20 cellular contexts compared by ENCODE assay signal in the genomic region with DNA sequence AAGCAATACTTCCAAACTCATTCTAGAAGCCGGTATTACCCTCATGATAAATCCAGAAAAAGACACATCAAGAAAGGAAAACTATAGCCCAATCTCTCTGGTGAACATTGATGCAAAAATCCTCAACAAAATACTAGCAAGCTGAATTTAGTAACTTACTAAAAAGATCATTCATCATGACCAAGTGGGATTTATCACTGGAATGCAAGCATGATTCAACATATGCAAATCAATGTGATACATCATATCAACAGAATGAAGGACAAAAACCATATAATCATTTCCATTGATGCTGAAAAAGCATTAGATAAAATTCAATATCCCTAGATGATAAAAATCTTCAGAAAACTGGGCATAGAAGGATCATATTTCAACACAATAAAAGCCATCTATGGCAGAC.
DNase-seq lines count a peak whose midpoint lies in the region; ATAC-seq and TF ChIP-seq lines count a peak whose summit lies in the region.
"Had no signal": no experiment of that assay in that cellular context is flagged by ENCODE, and none has a peak within 500 bp of the region (broad histone marks: within the 10 kb centered on the region; RNA-seq: fewer than 3 reads in every experiment).

No MANE protein-coding gene starts in this region.

- H2BK15ac ChIP-seq in IMR-90 (ENCODE audit: low read depth, low read length), result no peak overlapping the region

- peak overlapping the region; percentile 39 for H3K27ac Mint-ChIP-seq in Calu3 (ENCODE audit: unreplicated experiment)
- no peak overlapping the region for H3K27ac Mint-ChIP-seq in T-cell
- H3K27ac Mint-ChIP-seq: B cell, CD14-positive monocyte had no signal

- no peaks in the 10 kb centered on the region for H3K36me3 ChIP-seq in IMR-90 (ENCODE audit: control insufficient read depth, insufficient read depth, low read length)
- H3K36me3 ChIP-seq in ascending aorta, result no peaks in the 10 kb centered on the region

- H2BK120ac ChIP-seq in IMR-90 (ENCODE audit: low read depth, low read length), result no peak overlapping the region

- H3K56ac ChIP-seq in IMR-90 (ENCODE audit: extremely low read depth, insufficient read depth, low read length), result no peak overlapping the region

- intact Hi-C loops in Calu3 (cut with micrococcal nuclease; ENCODE audit: unreplicated experiment) (no loop called here), IMR-90 (cut with micrococcal nuclease) (no loop called here), ascending aorta (cut with DNase I) (no loop called here)

- H3K9me1 ChIP-seq in IMR-90 (ENCODE audit: insufficient read depth, low read length), result peaks cover 2% of the 10 kb centered on the region; the same call in 1 of the 2 replicates

- no peak for TF ChIP-seq POLR2A in IMR-90 (IDR thresholded peaks at IDR 0.05; ENCODE audit: low read depth, low read length)

- POLR2A ChIA-PET in IMR-90 (lab: Charles Lee; ENCODE audit: unreplicated experiment) (interaction anchor here (0.6 kb wide), 1 partner anchor 402 kb away, joined by 3 read pairs; no protein-coding TSS in a partner anchor), T-cell (lab: Charles Lee) (interaction anchor here in 1 of 2 donors (0.5 kb wide), 1 partner anchor 121 kb away, joined by 3 read pairs; no protein-coding TSS in a partner anchor)

- no peaks in the 10 kb centered on the region for H3K79me1 ChIP-seq in IMR-90 (ENCODE audit: low read depth in 1 of 2, low read length in 2 of 2)

- CTCF ChIA-PET in Calu3 (lab: Charles Lee) (interaction anchor here (1.0 to 1.2 kb wide), 2 partner anchors 117 to 319 kb away, joined by 3 to 6 read pairs; no protein-coding TSS in a partner anchor), IMR-90 (lab: Yijun Ruan, JAX) (interaction anchor here (0.6 kb wide), 1 partner anchor 209 kb away, joined by 3 read pairs; no protein-coding TSS in a partner anchor), T-cell (lab: Charles Lee) (interaction anchor here in 1 of 2 donors (0.6 kb wide), 2 partner anchors 55 to 169 kb away, joined by 3 to 4 read pairs; no protein-coding TSS in a partner anchor)

- no peaks in the 10 kb centered on the region for H3K27me3 ChIP-seq in IMR-90 (ENCODE audit: control insufficient read depth, insufficient read depth, low read length)
- H3K27me3 ChIP-seq in ascending aorta, result no peaks in the 10 kb centered on the region

- H3K4me3 Mint-ChIP-seq in Calu3 (ENCODE audit: low read depth, unreplicated experiment), result no peak overlapping the region
- no peak overlapping the region for H3K4me3 Mint-ChIP-seq in T-cell
- H3K4me3 Mint-ChIP-seq: B cell, CD14-positive monocyte, IgD-negative memory B cell had no signal

- no peak overlapping the region for H3K23ac ChIP-seq in IMR-90 (ENCODE audit: low read depth, low read length)

- H4K91ac ChIP-seq in IMR-90 (ENCODE audit: insufficient read depth, low read depth, low read length), result no peak overlapping the region

- H4K20me1 ChIP-seq in IMR-90 (ENCODE audit: insufficient read depth, low read length), result no peaks in the 10 kb centered on the region

- H3K18ac ChIP-seq in IMR-90 (ENCODE audit: low read depth, low read length), result no peak overlapping the region

- H3K4me2 ChIP-seq in IMR-90 (ENCODE audit: low read depth, low read length), result no peak overlapping the region; the same call in 1 of the 2 replicates

- H3K9ac ChIP-seq in IMR-90 (ENCODE audit: low read depth, low read length), result no peak overlapping the region

- ATAC-seq in IMR-90 (ENCODE audit: low read depth), result no peak
- ATAC-seq in HG03108 (IDR thresholded peaks at IDR 0.05; ENCODE audit: unreplicated experiment), result no peak
- no peak for ATAC-seq in T-cell (replicated peaks in 1 of 4)

- H3K27ac ChIP-seq in IMR-90 (ENCODE audit: insufficient read depth, low read length) (no peak overlapping the region), ascending aorta (no peak overlapping the region)

- no peak overlapping the region for H3K4me3 ChIP-seq in IMR-90 (ENCODE audit: insufficient read depth, low read depth, low read length)
- H3K4me3 ChIP-seq in epithelial cell of esophagus (ENCODE audit: low read length), result no peak overlapping the region
- H3K4me3 ChIP-seq in ascending aorta, result no peak overlapping the region

- DNase-seq in Calu3 (no peak), IMR-90 (peak; percentile 66), epithelial cell of esophagus (ENCODE audit: low read depth) (peak; percentile 30), iris pigment epithelial cell (ENCODE audit: low read depth) (peak; percentile 61), T-cell (no peak), ascending aorta (ENCODE audit: low spot score in 2 of 2) (no peak)
- DNase-seq: DMS53, H7, NCI-H1417, NCI-H1694 treated with DMSO at 0.1 percent for 48 hours, NCI-H2081 treated with DMSO at 0.1 percent for 48 hours, NCI-H2171 treated with DMSO at 0.1 percent for 48 hours, NCI-H446, NCI-H526, OCI-M1, Right ventricle myocardium superior had no signal

- H3K27me3 Mint-ChIP-seq in Calu3 (ENCODE audit: unreplicated experiment) (no peaks in the 10 kb centered on the region), T-cell (no peaks in the 10 kb centered on the region)
- H3K27me3 Mint-ChIP-seq: B cell had no signal

- no peak overlapping the region for H3K14ac ChIP-seq in IMR-90 (replicated peaks; ENCODE audit: low read depth, low read length)

- no peak overlapping the region for H2BK5ac ChIP-seq in IMR-90 (ENCODE audit: low read depth, low read length, poor library complexity, severe bottlenecking)

- H4K5ac ChIP-seq in IMR-90 (ENCODE audit: low read depth, low read length), result no peak overlapping the region

- in situ Hi-C loops in IMR-90 (cut with MboI; ENCODE audit: low sequenced_read_pairs), result no loop called here

- H2AFZ ChIP-seq in IMR-90 (replicated peaks; ENCODE audit: low read length, poor library complexity), result no peak overlapping the region

- TF ChIP-seq CTCF in Calu3 (IDR thresholded peaks at IDR 0.05; ENCODE audit: unreplicated experiment), result no peak
- TF ChIP-seq CTCF in IMR-90 (conservative IDR thresholded peaks at IDR 0.05; ENCODE audit: low read depth, low read length), result no peak
- no peak for TF ChIP-seq CTCF in epithelial cell of esophagus (IDR thresholded peaks at IDR 0.05; ENCODE audit: insufficient read depth, low read depth, low read length, missing control alignments)
- no peak for TF ChIP-seq CTCF in ascending aorta (IDR thresholded peaks at IDR 0.05)

- H3K9me3 ChIP-seq in IMR-90 (ENCODE audit: control insufficient read depth, insufficient read depth, low read length) (peaks cover 3% of the 10 kb centered on the region; the same call in 1 of the 2 replicates), ascending aorta (no peaks in the 10 kb centered on the region)

- no peak overlapping the region; a peak in 1 of 4 replicates for H4K8ac ChIP-seq in IMR-90 (ENCODE audit: low read depth in 2 of 2, low read length in 2 of 2)

- BruUV-seq in Calu3 (replicated peaks; lab: Mats Ljungman, UMichigan), result no TSS peak
- no TSS peak for BruUV-seq in IMR-90 (replicated peaks; lab: Mats Ljungman, UMichigan)

- H2AK5ac ChIP-seq in IMR-90 (ENCODE audit: low read depth, low read length), result no peak overlapping the region

- H3K9me3 Mint-ChIP-seq in Calu3 (ENCODE audit: low read depth, unreplicated experiment) (peaks cover 4% of the 10 kb centered on the region), T-cell (peaks cover 4 to 37% (median 8%) of the 10 kb centered on the region in 3 donors)

- H2AK9ac ChIP-seq in IMR-90 (replicated peaks; ENCODE audit: low read depth, low read length, poor library complexity), result no peak overlapping the region

- H3K4me1 Mint-ChIP-seq in Calu3 (ENCODE audit: low read depth, unreplicated experiment), result peaks cover 55% of the 10 kb centered on the region
- no peaks in the 10 kb centered on the region for H3K4me1 Mint-ChIP-seq in T-cell
- H3K4me1 Mint-ChIP-seq: B cell, CD14-positive monocyte, IgD-negative memory B cell had no signal

- H3K4ac ChIP-seq in IMR-90 (ENCODE audit: low read depth, low read length), result no peak overlapping the region

- no peak overlapping the region for H2BK20ac ChIP-seq in IMR-90 (ENCODE audit: low read depth, low read length)

- TF ChIP-seq RAD21 in IMR-90 (IDR thresholded peaks at IDR 0.05; ENCODE audit: low read length), result no peak

- H3K36me3 Mint-ChIP-seq in Calu3 (ENCODE audit: insufficient read depth, unreplicated experiment) (no peaks in the 10 kb centered on the region), T-cell (no peaks in the 10 kb centered on the region)
- H3K36me3 Mint-ChIP-seq: CD14-positive monocyte, IgD-negative memory B cell had no signal

- H3K4me1 ChIP-seq in IMR-90 (ENCODE audit: control insufficient read depth, insufficient read depth, low read length) (no peaks in the 10 kb centered on the region), ascending aorta (no peaks in the 10 kb centered on the region)

- dilution Hi-C loops in IMR-90 (cut with HindIII; ENCODE audit: low sequenced_read_pairs, unreplicated experiment), result no loop called here

- no CpG with 5 or more reads among the region's 1 CpG for WGBS in IMR-90 (ENCODE audit: extremely low coverage in 2 of 2, insufficient read length in 1 of 2), 2 experiments

TF ChIP-seq in IMR-90, 13 proteins besides CTCF, POLR2A, EP300 and RAD21 (continues in another document):
- TF ChIP-seq SMC3 (IDR thresholded peaks at IDR 0.05; ENCODE audit: low read depth, low read length) (no peak), MAZ (IDR thresholded peaks at IDR 0.05; ENCODE audit: borderline replicate concordance, low read depth, low read length) (no peak), RCOR1 (IDR thresholded peaks at IDR 0.05; ENCODE audit: insufficient replicate concordance, low read length) (no peak), NFE2L2 (IDR thresholded peaks at IDR 0.05; ENCODE audit: low read depth, low read length) (no peak), MAFK (IDR thresholded peaks at IDR 0.05; ENCODE audit: low read depth, low read length) (no peak), BHLHE40 (IDR thresholded peaks at IDR 0.05; ENCODE audit: low read depth, low read length) (no peak), FOS (IDR thresholded peaks at IDR 0.05; ENCODE audit: low read depth, low read length) (no peak)
- TF ChIP-seq, protein P1, sequence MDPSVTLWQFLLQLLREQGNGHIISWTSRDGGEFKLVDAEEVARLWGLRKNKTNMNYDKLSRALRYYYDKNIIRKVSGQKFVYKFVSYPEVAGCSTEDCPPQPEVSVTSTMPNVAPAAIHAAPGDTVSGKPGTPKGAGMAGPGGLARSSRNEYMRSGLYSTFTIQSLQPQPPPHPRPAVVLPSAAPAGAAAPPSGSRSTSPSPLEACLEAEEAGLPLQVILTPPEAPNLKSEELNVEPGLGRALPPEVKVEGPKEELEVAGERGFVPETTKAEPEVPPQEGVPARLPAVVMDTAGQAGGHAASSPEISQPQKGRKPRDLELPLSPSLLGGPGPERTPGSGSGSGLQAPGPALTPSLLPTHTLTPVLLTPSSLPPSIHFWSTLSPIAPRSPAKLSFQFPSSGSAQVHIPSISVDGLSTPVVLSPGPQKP (IDR thresholded peaks at IDR 0.05; ENCODE audit: borderline replicate concordance, low read depth, low read length), result no peak

Comparison
In these comparisons a context has a peak if more than half of its experiments do, and no peak if none do; other contexts are left out.
1. DNase-seq: peak in IMR-90 (single experiment), epithelial cell of esophagus (single experiment) and iris pigment epithelial cell (single experiment); none in Calu3 (single experiment), T-cell (0 of 34) and ascending aorta (0 of 2).